Comparison of ENCODE assay signal across 8 cellular contexts in the genomic region with DNA sequence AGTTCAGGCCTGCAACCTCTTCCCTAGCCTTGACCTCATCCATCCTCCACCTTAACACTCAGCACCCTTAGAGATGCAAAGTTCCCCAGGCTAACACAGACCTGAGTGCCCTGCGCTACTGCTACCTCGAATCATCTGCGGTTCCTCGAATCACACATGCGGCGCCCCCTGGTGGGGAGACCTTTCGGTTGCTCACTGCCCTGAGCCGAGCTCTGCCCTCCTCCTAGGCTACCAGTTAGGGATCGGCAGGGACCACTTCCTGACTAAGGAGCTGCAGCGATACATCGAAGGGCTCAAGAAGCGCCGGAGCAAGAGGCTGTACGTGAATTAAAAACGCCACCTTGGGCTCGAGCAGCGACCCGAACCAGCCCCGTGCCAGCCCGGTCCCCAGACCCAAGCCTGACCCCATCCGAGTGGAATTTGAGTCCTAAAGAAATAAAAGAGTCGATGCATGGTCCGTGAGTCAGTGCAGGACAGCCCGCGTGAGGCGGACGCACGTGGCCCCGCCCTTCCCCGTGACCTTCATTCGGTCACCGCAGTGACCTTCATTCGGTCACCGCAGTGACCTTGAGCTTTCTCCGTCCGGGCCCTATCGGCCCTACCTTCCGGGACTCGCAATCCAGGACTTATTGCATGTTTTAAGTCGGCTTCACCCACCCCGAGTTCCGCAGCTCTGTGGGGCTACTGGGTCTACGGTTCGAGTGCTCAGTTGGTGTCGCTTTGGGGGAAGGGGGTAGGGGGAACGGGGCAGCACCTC. TPM values are rescaled to one million over a fixed set of nuclear protein-coding genes. Genes with fewer than 3 reads are reported as not detected.
A peak's percentile ranks its signal among the peaks of the same experiment; 100 is the strongest.
DNase-seq lines count a peak whose midpoint lies in the region; ATAC-seq, FAIRE-seq and TF ChIP-seq lines count a peak whose summit lies in the region.

No MANE protein-coding gene starts in this region.

- peaks cover 26% of the 10 kb centered on the region for H3K79me2 ChIP-seq in OCI-LY3 (ENCODE audit: low read length)

- peak overlapping the region; percentile 86 for H3K4me2 ChIP-seq in OCI-LY3 (ENCODE audit: low read length)

- FAIRE-seq in D721Med (lab: Jason Lieb, UNC): no peak

- H2AFZ ChIP-seq in OCI-LY3 (ENCODE audit: low read depth, low read length): peak overlapping the region; percentile 73

- DNase-seq in D721Med (ENCODE audit: insufficient read length, low spot score) (peak; percentile 87), HuH-7.5 (ENCODE audit: low spot score) (peak; percentile 89), activated T-cell treated with anti-CD3 and anti-CD28 coated beads for 1 hour (ENCODE audit: low read depth) (peak; percentile 97), epithelial cell of esophagus (ENCODE audit: low read depth) (peak; percentile 92)
- DNase-seq in stimulated activated CD8-positive, alpha-beta memory T cell treated with anti-CD3 and anti-CD28 coated beads, Interleukin-4, amount 100 ng/mL, for 1 hour (ENCODE audit: low read depth in 2 of 2, low spot score in 1 of 2): peak; percentile 88 to 94

- H3K9ac ChIP-seq in OCI-LY3 (ENCODE audit: low read length): peak overlapping the region; percentile 98

- H3K4me3 ChIP-seq in OCI-LY3 (ENCODE audit: low read length) (peak overlapping the region; percentile 91), epithelial cell of esophagus (ENCODE audit: low read length) (peak overlapping the region; percentile 75), mononuclear cell (ENCODE audit: low read length) (peak overlapping the region; percentile 65)

- H3K4me1 ChIP-seq in OCI-LY3 (ENCODE audit: low read length): peaks cover 22% of the 10 kb centered on the region
- H3K4me1 ChIP-seq in mononuclear cell (ENCODE audit: insufficient read depth, low read length): peaks cover 49% of the 10 kb centered on the region

- TF ChIP-seq CTCF in D721Med (IDR thresholded peaks at IDR 0.05; ENCODE audit: insufficient read depth, missing control alignments) (peak; percentile 88), OCI-LY3 (IDR thresholded peaks at IDR 0.05; ENCODE audit: low read depth, low read length) (peak; percentile 97), epithelial cell of esophagus (IDR thresholded peaks at IDR 0.05; ENCODE audit: insufficient read depth, low read depth, low read length, missing control alignments) (peak; percentile 84)

- no peaks in the 10 kb centered on the region for H3K9me3 ChIP-seq in OCI-LY3 (ENCODE audit: insufficient read depth, low read length)
- no peaks in the 10 kb centered on the region for H3K9me3 ChIP-seq in mononuclear cell (ENCODE audit: low read depth, low read length)

- no peaks in the 10 kb centered on the region for H3K36me3 ChIP-seq in OCI-LY3 (replicated peaks; ENCODE audit: low read depth, low read length)

- H3K27ac ChIP-seq in OCI-LY3 (ENCODE audit: low read length): peak overlapping the region; percentile 93

- peak; percentile 31 for ATAC-seq in GM21423 (IDR thresholded peaks at IDR 0.05; ENCODE audit: unreplicated experiment)

- H4K20me1 ChIP-seq in OCI-LY3 (ENCODE audit: insufficient read depth, low read length): no peaks in the 10 kb centered on the region

- H3K27me3 ChIP-seq in OCI-LY3 (ENCODE audit: low read depth, low read length) (no peaks in the 10 kb centered on the region), mononuclear cell (ENCODE audit: insufficient read depth, low read length) (peaks cover 18% of the 10 kb centered on the region)

RNA-seq across cellular contexts. Expression of a gene that starts 0.8 kb away (rescaled TPM):
- 8.5 TPM for total RNA-seq in mononuclear cell

RNA-seq across cellular contexts. Expression of a gene that starts 4.3 kb away (rescaled TPM):
- not detected for total RNA-seq in mononuclear cell

RNA-seq across cellular contexts. Expression of a gene that starts 12.9 kb away (rescaled TPM):
- 62.1 TPM for total RNA-seq in mononuclear cell

RNA-seq across cellular contexts. Expression of a gene that starts 13.4 kb away (rescaled TPM):
- not detected for total RNA-seq in mononuclear cell

RNA-seq across cellular contexts. Expression of a gene that starts 13.4 kb away (rescaled TPM):
- 42.5 TPM for total RNA-seq in mononuclear cell

Comparison
In these comparisons a context has a peak if more than half of its experiments do, and no peak if none do; other contexts are left out.
1. Peak in every context shown above with its lines: DNase-seq, ATAC-seq, H3K4me3 ChIP-seq and H3K27ac ChIP-seq.